Comparison of ENCODE assay signal across 10 cellular contexts in the genomic region with DNA sequence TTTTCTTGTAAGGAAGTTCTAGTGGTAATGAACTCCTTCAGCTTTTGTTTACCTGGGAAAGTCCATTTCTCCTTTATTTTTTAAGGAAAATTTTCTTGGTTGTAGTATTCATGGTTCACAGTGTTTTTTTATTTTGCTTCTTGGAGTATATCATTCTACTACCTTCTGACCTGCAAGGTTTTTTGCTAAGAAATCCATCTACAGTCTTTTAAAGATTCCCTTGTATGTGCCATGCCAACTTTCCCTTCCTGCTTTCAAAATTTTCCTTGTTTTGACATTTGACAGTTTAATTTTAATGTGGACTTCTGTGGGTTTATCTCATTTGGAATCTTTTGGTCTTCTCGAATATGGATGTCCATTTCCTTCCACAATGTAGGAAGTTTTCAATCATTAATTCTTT.
"Had no signal": no experiment of that assay in that cellular context is flagged by ENCODE, and none has a peak within 500 bp of the region (broad histone marks: within the 10 kb centered on the region; RNA-seq: fewer than 3 reads in every experiment).

No MANE protein-coding gene starts in this region.

- H3K27ac ChIP-seq: GM23248 had no signal

- H3K4me1 ChIP-seq: HAP-1 had no signal

- FAIRE-seq: H1, H54 had no signal

- ATAC-seq: GM23338 had no signal

- H3K36me3 ChIP-seq: HAP-1 had no signal

- H3K4me2 ChIP-seq: GM23338 had no signal

- H3K4me3 ChIP-seq: GM23248, GM23338, HAP-1 had no signal

- DNase-seq: GM23248, GOT3, H7, H9, HCEC 1CT, HFFc6 had no signal

- H3K9ac ChIP-seq: GM23248 had no signal

- H3K27ac Mint-ChIP-seq: GM23338, H9, HFFc6 had no signal

- H3K4me3 Mint-ChIP-seq: GM23338, H9, HFFc6 had no signal

- H3K4me1 Mint-ChIP-seq: GM23338, H9 had no signal

- H3K9me3 ChIP-seq: HAP-1 had no signal

- H2AFZ ChIP-seq: GM23248, GM23338 had no signal
